ENCODE assay signal across 10 cellular contexts in genomic region chr7:26188291-26188999, GRCh38. TPM values are rescaled to one million over a fixed set of nuclear protein-coding genes. Genes with fewer than 3 reads are reported as not detected.
DNase-seq lines count a peak whose midpoint lies in the region; FAIRE-seq and TF ChIP-seq lines count a peak whose summit lies in the region.
"Had no signal": no experiment of that assay in that cellular context is flagged by ENCODE, and none has a peak within 500 bp of the region (broad histone marks: within the 10 kb centered on the region; RNA-seq: fewer than 3 reads in every experiment).

No MANE protein-coding gene starts in this region.

- no peaks in the 10 kb centered on the region for H3K27me3 Mint-ChIP-seq in CD4-positive, alpha-beta memory T cell

- POLR2A ChIA-PET in CD4-positive, alpha-beta memory T cell (lab: Charles Lee; ENCODE audit: partially characterized antibody) = interaction anchor here (1.0 to 13.7 kb wide), 12 partner anchors 8 to 108 kb away, joined by 3 to 369 read pairs (median 11); partner anchors contain the start of genes CBX3, HNRNPA2B1 and NFE2L3

- H3K4me1 Mint-ChIP-seq in CD4-positive, alpha-beta memory T cell = peaks cover 59 to 99% (median 80%) of the 10 kb centered on the region in 4 donors

- H3K9me3 ChIP-seq in CD4-positive, alpha-beta memory T cell (ENCODE audit: control insufficient read depth in 1 of 2, low read length in 2 of 2) = no peaks in the 10 kb centered on the region
- no peaks in the 10 kb centered on the region for H3K9me3 ChIP-seq in iPS-20b (ENCODE audit: insufficient read depth, low read depth, low read length)

- no peaks in the 10 kb centered on the region for H3K27me3 ChIP-seq in CD4-positive, alpha-beta memory T cell (ENCODE audit: insufficient read depth, low read length)
- H3K27me3 ChIP-seq in iPS-20b (ENCODE audit: insufficient read depth, low read length) = no peaks in the 10 kb centered on the region

- peak overlapping the region in 2 of 8 donors; percentile 3 to 47 for H3K4me3 Mint-ChIP-seq in CD4-positive, alpha-beta memory T cell

- H3K27ac ChIP-seq in CD4-positive, alpha-beta memory T cell (ENCODE audit: low read depth, low read length) = no peak overlapping the region
- H3K27ac ChIP-seq in iPS-20b (ENCODE audit: low read length) = peak overlapping the region; percentile 11

- TF ChIP-seq CTCF in D721Med (IDR thresholded peaks at IDR 0.05; ENCODE audit: insufficient read depth, missing control alignments) = no peak

- peak overlapping the region in 6 of 7 donors; percentile 25 to 99 (median 49) for H3K27ac Mint-ChIP-seq in CD4-positive, alpha-beta memory T cell

- peaks cover 60 to 90% of the 10 kb centered on the region in 2 donors for H3K36me3 Mint-ChIP-seq in CD4-positive, alpha-beta memory T cell

- H3K9ac ChIP-seq in iPS-20b (ENCODE audit: low read depth, low read length) = no peak overlapping the region

- FAIRE-seq in GM18507 (lab: Jason Lieb, UNC) = peak; percentile 35
- no peak for FAIRE-seq in D721Med (lab: Jason Lieb, UNC)

- H3K36me3 ChIP-seq in CD4-positive, alpha-beta memory T cell (ENCODE audit: insufficient read depth, low read length) = peaks cover 45% of the 10 kb centered on the region
- H3K36me3 ChIP-seq in iPS-20b (ENCODE audit: insufficient read depth, low read depth, low read length) = peaks cover 79% of the 10 kb centered on the region

- CTCF ChIA-PET in CD4-positive, alpha-beta memory T cell (lab: Charles Lee; ENCODE audit: partially characterized antibody) = interaction anchor here (0.9 to 3.8 kb wide), 11 partner anchors 9 to 177 kb away, joined by 3 to 34 read pairs (median 3); no protein-coding TSS in a partner anchor

- H3K4me3 ChIP-seq in CD4-positive, alpha-beta memory T cell (ENCODE audit: low read length in 2 of 2) = no peak overlapping the region
- no peak overlapping the region for H3K4me3 ChIP-seq in iPS-20b (ENCODE audit: low read length)

- no peak for DNase-seq in CD4-positive, alpha-beta memory T cell
- DNase-seq in GM18507 (ENCODE audit: extremely low spot score, insufficient read length, low read depth) (no peak), SK-N-DZ (ENCODE audit: low spot score) (peak; percentile 35), Kasumi-1 (lab: John Stamatoyannopoulos, UW) (no peak), cerebellar nuclear complex (lab: John Stamatoyannopoulos, UW) (no peak), D721Med (ENCODE audit: insufficient read length, low spot score) (no peak)
- DNase-seq in activated effector memory CD4-positive, alpha-beta T cell treated with Interleukin-2 at 50 U/mL for 16 hours = no peak
- DNase-seq: GDM1, NCI-H226 had no signal

- peaks cover 0 to 6% (median 0%) of the 10 kb centered on the region in 8 donors for H3K9me3 Mint-ChIP-seq in CD4-positive, alpha-beta memory T cell

- H3K4me1 ChIP-seq in CD4-positive, alpha-beta memory T cell (ENCODE audit: insufficient read depth, low read length) = peaks cover 78% of the 10 kb centered on the region
- peaks cover 4% of the 10 kb centered on the region; the same call in 1 of the 2 replicates for H3K4me1 ChIP-seq in iPS-20b (ENCODE audit: insufficient read depth, low read length)

- intact Hi-C loops in CD4-positive, alpha-beta memory T cell (cut with micrococcal nuclease) = loop anchor here (1.0 kb wide), 1 partner anchor 10 kb away; no protein-coding TSS in a partner anchor

RNA-seq across cellular contexts. Expression of gene HNRNPA2B1, which starts 12.1 kb away (rescaled TPM):
- total RNA-seq in CD4-positive, alpha-beta memory T cell = 100 to 1,000 TPM; 450 to 466 TPM
- polyA plus RNA-seq in CD4-positive, alpha-beta memory T cell = 100 to 1,000 TPM; 475 to 700 TPM
- polyA plus RNA-seq in SK-N-DZ (2014; cell fraction: cytosol; rRNA removed) = 224 and 337 TPM in 2 replicates
- 659 and 1,103 TPM in 2 replicates for polyA plus RNA-seq in SK-N-DZ (2014; cell fraction: nucleus; rRNA removed)

RNA-seq across cellular contexts. Expression of gene CBX3, which starts 13.1 kb away (rescaled TPM):
- total RNA-seq in CD4-positive, alpha-beta memory T cell = 100 to 1,000 TPM; 160 to 173 TPM
- 100 to 1,000 TPM; 105 to 180 TPM for polyA plus RNA-seq in CD4-positive, alpha-beta memory T cell
- polyA plus RNA-seq in SK-N-DZ (2014; cell fraction: cytosol; rRNA removed) = 532 and 556 TPM in 2 replicates
- 613 and 634 TPM in 2 replicates for polyA plus RNA-seq in SK-N-DZ (2014; cell fraction: nucleus; rRNA removed)

RNA-seq across cellular contexts. Expression of gene NFE2L3, which starts 36.4 kb away (rescaled TPM):
- total RNA-seq in CD4-positive, alpha-beta memory T cell = 1 to 10 TPM; 7.5 to 7.9 TPM
- 1 to 10 TPM; 7.9 to 9.6 TPM for polyA plus RNA-seq in CD4-positive, alpha-beta memory T cell
- 30.8 and 33.6 TPM in 2 replicates for polyA plus RNA-seq in SK-N-DZ (2014; cell fraction: cytosol; rRNA removed)
- 19.5 and 23.0 TPM in 2 replicates for polyA plus RNA-seq in SK-N-DZ (2014; cell fraction: nucleus; rRNA removed)
